In genomic region chr17:63911657-63912100, GRCh38 we compare ENCODE assay signal across 6 cellular contexts. TPM values are rescaled to one million over a fixed set of nuclear protein-coding genes. Genes with fewer than 3 reads are reported as not detected.
DNase-seq lines count a peak whose midpoint lies in the region; ATAC-seq, FAIRE-seq and TF ChIP-seq lines count a peak whose summit lies in the region.

No MANE protein-coding gene starts in this region.

- H3K27me3 ChIP-seq in bronchial epithelial cell (ENCODE audit: control insufficient read depth, insufficient read depth, low read length) (peaks cover 6% of the 10 kb centered on the region), pancreas (no peaks in the 10 kb centered on the region)

- intact Hi-C loops in pancreas (cut with DNase I) = loop anchor here in 2 of 3 donors (10.0 kb wide), 2 partner anchors 223 to 373 kb away; partner anchors contain the start of gene ERN1 (in 2 of the 2)

- no peaks in the 10 kb centered on the region for H3K9me3 ChIP-seq in pancreas

- peak in 3 of 4 donors; percentile 76 to 87 (median 77) for ATAC-seq in pancreas
- no peak for ATAC-seq in GM19395 (IDR thresholded peaks at IDR 0.05; ENCODE audit: unreplicated experiment)
- ATAC-seq in GM18505 (IDR thresholded peaks at IDR 0.05; ENCODE audit: unreplicated experiment) = no peak

- no peak overlapping the region for H3K27ac ChIP-seq in pancreas

- FAIRE-seq in bronchial epithelial cell (lab: Jason Lieb, UNC) (no peak), pancreas (lab: Jason Lieb, UNC) (no peak)

- no peaks in the 10 kb centered on the region for H3K4me1 ChIP-seq in pancreas

- 37% methylated on average over 8 of the region's 8 CpGs for WGBS in pancreas, 2 donors

- no peaks in the 10 kb centered on the region for H3K36me3 ChIP-seq in bronchial epithelial cell (ENCODE audit: control insufficient read depth, insufficient read depth, low read length)
- H3K36me3 ChIP-seq in pancreas = no peaks in the 10 kb centered on the region

- TF ChIP-seq CTCF in GM12874 (IDR thresholded peaks at IDR 0.05; ENCODE audit: insufficient read depth, low read depth, low read length) = peak; percentile 76
- peak; percentile 76 for TF ChIP-seq CTCF in bronchial epithelial cell (IDR thresholded peaks at IDR 0.05; ENCODE audit: insufficient read depth, low read length, severe bottlenecking)
- TF ChIP-seq CTCF in pancreas (IDR thresholded peaks at IDR 0.05) = peak; percentile 65 to 83 (median 82)

- no peak overlapping the region for H3K4me3 ChIP-seq in bronchial epithelial cell (ENCODE audit: low read depth, low read length)
- H3K4me3 ChIP-seq in pancreas = no peak overlapping the region

- DNase-seq in SK-N-DZ (ENCODE audit: low spot score) (peak; percentile 46), bronchial epithelial cell (ENCODE audit: low read depth) (peak; percentile 29), pancreas (peak in 2 of 6 donors; percentile 46 to 65)

- TF ChIP-seq POLR2A in GM18505 (IDR thresholded peaks at IDR 0.05; ENCODE audit: borderline replicate concordance, extremely low read depth, insufficient read depth, insufficient read length) = no peak

RNA-seq across cellular contexts. Expression of gene CSHL1, which starts 0.6 kb away (rescaled TPM):
- not detected in 2 replicates for polyA plus RNA-seq in SK-N-DZ (2014; cell fraction: cytosol; rRNA removed)
- polyA plus RNA-seq in SK-N-DZ (2014; cell fraction: nucleus; rRNA removed) = not detected in 2 replicates
- not detected in 2 replicates for total RNA-seq in bronchial epithelial cell
- not detected for total RNA-seq in pancreas
- polyA plus RNA-seq in pancreas = not detected

RNA-seq across cellular contexts. Expression of gene GH1, which starts 7.0 kb away (rescaled TPM):
- not detected in 2 replicates for polyA plus RNA-seq in SK-N-DZ (2014; cell fraction: cytosol; rRNA removed)
- polyA plus RNA-seq in SK-N-DZ (2014; cell fraction: nucleus; rRNA removed) = not detected in 2 replicates
- total RNA-seq in bronchial epithelial cell (not detected in 2 replicates), pancreas (not detected)
- not detected for polyA plus RNA-seq in pancreas

RNA-seq across cellular contexts. Expression of gene CSH1, which starts 15.3 kb away (rescaled TPM):
- polyA plus RNA-seq in SK-N-DZ (2014; cell fraction: cytosol; rRNA removed) = not detected in 2 replicates
- not detected in 2 replicates for polyA plus RNA-seq in SK-N-DZ (2014; cell fraction: nucleus; rRNA removed)
- total RNA-seq in bronchial epithelial cell (not detected in 2 replicates), pancreas (not detected)
- polyA plus RNA-seq in pancreas = not detected

RNA-seq across cellular contexts. Expression of gene CD79B, which starts 20.5 kb away (rescaled TPM):
- 0.16 and 0.25 TPM in 2 replicates for polyA plus RNA-seq in SK-N-DZ (2014; cell fraction: cytosol; rRNA removed)
- polyA plus RNA-seq in SK-N-DZ (2014; cell fraction: nucleus; rRNA removed) = 0.18 TPM in 1 of 2 replicates, not detected in the other
- not detected in 2 replicates for total RNA-seq in bronchial epithelial cell
- 1 to 10 TPM in 1 of 6 donors, under 1 TPM in 5; 0.20 to 1.2 (median 0.61) TPM for total RNA-seq in pancreas
- 1 to 10 TPM; 1.1 to 1.2 TPM for polyA plus RNA-seq in pancreas

RNA-seq across cellular contexts. Expression of gene GH2, which starts 29.9 kb away (rescaled TPM):
- polyA plus RNA-seq in SK-N-DZ (2014; cell fraction: cytosol; rRNA removed) = not detected in 2 replicates
- not detected in 2 replicates for polyA plus RNA-seq in SK-N-DZ (2014; cell fraction: nucleus; rRNA removed)
- total RNA-seq in bronchial epithelial cell (not detected in 2 replicates), pancreas (not detected)
- not detected for polyA plus RNA-seq in pancreas

Comparison
In these comparisons a context has a peak if more than half of its experiments do, and no peak if none do; other contexts are left out.
1. ATAC-seq: peak in pancreas (3 of 4); none in GM19395 (single experiment) and GM18505 (single experiment).
2. Peak in every context shown above with its lines, with median percentiles within 50 percentile points of each other: CTCF ChIP-seq.